26 cellular contexts compared by ENCODE assay signal in genomic region chr22:32712644-32713355, GRCh38.
DNase-seq lines count a peak whose midpoint lies in the region; ATAC-seq and TF ChIP-seq lines count a peak whose summit lies in the region.
"Had no signal": no experiment of that assay in that cellular context is flagged by ENCODE, and none has a peak within 500 bp of the region (broad histone marks: within the 10 kb centered on the region; RNA-seq: fewer than 3 reads in every experiment).

No MANE protein-coding gene starts in this region.

- TF ChIP-seq EP300 in sigmoid colon (IDR thresholded peaks at IDR 0.05) = no peak

- no peak overlapping the region for H2BK5ac ChIP-seq in mesenchymal stem cell (ENCODE audit: low read depth, low read length, poor library complexity, severe bottlenecking)

- no peak overlapping the region for H3K9ac ChIP-seq in mesenchymal stem cell (ENCODE audit: low read length)

- no peaks in the 10 kb centered on the region for H3K79me1 ChIP-seq in mesenchymal stem cell (replicated peaks; ENCODE audit: low read length, poor library complexity, severe bottlenecking)

- H3K36me3 ChIP-seq in mesenchymal stem cell (ENCODE audit: control insufficient read depth in 1 of 2, insufficient read depth in 2 of 2, low read depth in 1 of 2, low read length in 2 of 2) (no peaks in the 10 kb centered on the region), sigmoid colon (no peaks in the 10 kb centered on the region)
- H3K36me3 ChIP-seq: adrenal gland, BE2C, left ventricle myocardium inferior, transverse colon had no signal

- H4K91ac ChIP-seq in mesenchymal stem cell (ENCODE audit: low read length) = no peak overlapping the region

- WGBS in mesenchymal stem cell = 68% methylated on average over 2 of the region's 2 CpGs
- 79 to 86% methylated on average over 2 of the region's 2 CpGs for WGBS in sigmoid colon, 2 donors

- no peak overlapping the region for H3K14ac ChIP-seq in mesenchymal stem cell (ENCODE audit: low read length in 2 of 2)

- no peak overlapping the region for H3K4ac ChIP-seq in mesenchymal stem cell (ENCODE audit: low read depth in 1 of 2, low read length in 2 of 2)

- no peak for TF ChIP-seq CTCF in fibroblast of the aortic adventitia (IDR thresholded peaks at IDR 0.05; ENCODE audit: insufficient read depth, low read length)
- TF ChIP-seq CTCF in sigmoid colon (IDR thresholded peaks at IDR 0.05) = no peak

- DNase-seq in EL = peak; percentile 32
- peak; percentile 22 for DNase-seq in NOMO-1 treated with dmso at 0.1 percent for 144 hours (lab: John Stamatoyannopoulos, UW; ENCODE audit: unreplicated experiment)
- peak; percentile 46 for DNase-seq in fibroblast of the aortic adventitia (ENCODE audit: low read depth)
- DNase-seq in mesenchymal stem cell = no peak
- no peak for DNase-seq in activated CD8-positive, alpha-beta memory T cell treated with anti-CD3 and anti-CD28 coated beads for 24 hours
- no peak for DNase-seq in sigmoid colon
- DNase-seq: ACHN; activated CD4-positive, alpha-beta T cell treated with anti-CD3 and anti-CD28 coated beads, Interleukin-2, amount 50 U/mL, for 48 hours; activated CD8-positive, alpha-beta memory T cell treated with anti-CD3 and anti-CD28 coated beads, Interleukin-2, amount 50 U/mL, for 4 hours; activated naive CD4-positive, alpha-beta T cell treated with anti-CD3 and anti-CD28 coated beads for 36 hours; adrenal gland; BE2C; DMS153; effector CD4-positive, alpha-beta T cell; glutamatergic neuron; KBM-7; left ventricle myocardium inferior; NCI-H1930; NCI-H2171 treated with DMSO at 0.1 percent for 48 hours; NCI-H510A; transverse colon had no signal

- no peaks in the 10 kb centered on the region for H3K9me3 ChIP-seq in mesenchymal stem cell (ENCODE audit: control insufficient read depth, low read length)
- no peaks in the 10 kb centered on the region for H3K9me3 ChIP-seq in sigmoid colon
- H3K9me3 ChIP-seq: adrenal gland, BE2C, left ventricle myocardium inferior, transverse colon had no signal

- peak overlapping the region; percentile 37 for H4K8ac ChIP-seq in mesenchymal stem cell (ENCODE audit: low read length)

- intact Hi-C loops in sigmoid colon (cut with DNase I) = no loop called here

- H3K4me1 ChIP-seq in mesenchymal stem cell (ENCODE audit: control insufficient read depth, insufficient read depth, low read depth, low read length) = no peaks in the 10 kb centered on the region
- H3K4me1 ChIP-seq in sigmoid colon = no peaks in the 10 kb centered on the region
- H3K4me1 ChIP-seq: adrenal gland, BE2C had no signal

- peak overlapping the region in 1 of 2 experiments; percentile 82 for H2BK12ac ChIP-seq in mesenchymal stem cell (ENCODE audit: low read length in 2 of 2)

- H3K18ac ChIP-seq in mesenchymal stem cell (ENCODE audit: low read depth in 1 of 2, low read length in 2 of 2) = no peak overlapping the region

- H3K23ac ChIP-seq in mesenchymal stem cell (ENCODE audit: low read length in 2 of 2) = no peak overlapping the region

- no peak overlapping the region for H3K4me2 ChIP-seq in mesenchymal stem cell (ENCODE audit: low read length, poor library complexity, severe bottlenecking)

- H2AFZ ChIP-seq in mesenchymal stem cell (ENCODE audit: low read depth, low read length) = no peak overlapping the region

- no peak overlapping the region for H3K4me3 ChIP-seq in fibroblast of the aortic adventitia (ENCODE audit: low read depth, low read length)
- no peak overlapping the region for H3K4me3 ChIP-seq in mesenchymal stem cell (ENCODE audit: insufficient read depth in 1 of 2, low read depth in 1 of 2, low read length in 2 of 2)
- no peak overlapping the region for H3K4me3 ChIP-seq in sigmoid colon
- H3K4me3 ChIP-seq: adrenal gland, left ventricle myocardium inferior, transverse colon had no signal

- no peak overlapping the region for H2BK15ac ChIP-seq in mesenchymal stem cell (ENCODE audit: low read depth, poor library complexity, severe bottlenecking)

- H3K27ac ChIP-seq in mesenchymal stem cell (ENCODE audit: low read length, poor library complexity, severe bottlenecking) (no peak overlapping the region), sigmoid colon (no peak overlapping the region)
- H3K27ac ChIP-seq: adrenal gland, left ventricle myocardium inferior, transverse colon had no signal

- H2BK120ac ChIP-seq in mesenchymal stem cell (ENCODE audit: low read depth, low read length) = no peak overlapping the region

- no peak for ATAC-seq in GM21529 (IDR thresholded peaks at IDR 0.05; ENCODE audit: unreplicated experiment)
- no peak for ATAC-seq in GM19023 (IDR thresholded peaks at IDR 0.05; ENCODE audit: unreplicated experiment)
- ATAC-seq: activated CD4-positive, CD25-positive, alpha-beta regulatory T cell treated with anti-CD3 and anti-CD28 coated beads, Interleukin-2, amount 50 U/mL, for 24 hours; sciatic nerve; stimulated activated effector memory CD8-positive, alpha-beta T cell treated with anti-CD3 and anti-CD28 coated beads, Interleukin-12 subunit alpha, Interleukin-12 subunit beta, amount 100 ng/mL, for 72 hours had no signal

- TF ChIP-seq POLR2A in sigmoid colon (IDR thresholded peaks at IDR 0.05) = no peak

- no peak overlapping the region for H2AK5ac ChIP-seq in mesenchymal stem cell (ENCODE audit: low read length, severe bottlenecking)

- H3K27me3 ChIP-seq in mesenchymal stem cell (ENCODE audit: control insufficient read depth in 1 of 2, insufficient read depth in 1 of 2, low read length in 2 of 2) = no peaks in the 10 kb centered on the region
- H3K27me3 ChIP-seq in sigmoid colon = no peaks in the 10 kb centered on the region
- H3K27me3 ChIP-seq: adrenal gland, BE2C, transverse colon had no signal

Comparison
In these comparisons a context has a peak if more than half of its experiments do, and no peak if none do; other contexts are left out.
1. DNase-seq: peak in EL (single experiment), NOMO-1 treated with dmso at 0.1 percent for 144 hours (single experiment) and fibroblast of the aortic adventitia (single experiment); none in mesenchymal stem cell (single experiment), activated CD8-positive, alpha-beta memory T cell treated with anti-CD3 and anti-CD28 coated beads for 24 hours (single experiment) and sigmoid colon (single experiment).